In genomic region chr14:22391908-22392307, GRCh38 we compare ENCODE assay signal across 9 cellular contexts.
DNase-seq lines count a peak whose midpoint lies in the region; FAIRE-seq lines count a peak whose summit lies in the region.
"Had no signal": no experiment of that assay in that cellular context is flagged by ENCODE, and none has a peak within 500 bp of the region (broad histone marks: within the 10 kb centered on the region; RNA-seq: fewer than 3 reads in every experiment).

No MANE protein-coding gene starts in this region.

- H3K27ac Mint-ChIP-seq in T-helper 1 cell treated with Interleukin-12 subunit alpha and Interleukin-12 subunit beta and Interleukin-4 antibody, amounts not matched to agents 30 μg/mL and 1 μg/mL, for 36 hours, result peak overlapping the region; percentile 26

- DNase-seq in T-helper 1 cell, result no peak
- DNase-seq in KG1 (lab: John Stamatoyannopoulos, UW), result peak; percentile 22
- peak; percentile 80 for DNase-seq in SW480 (ENCODE audit: low spot score)
- DNase-seq in frontal cortex (ENCODE audit: low spot score in 2 of 2), result peak; percentile 34 to 58
- peak; percentile 63 for DNase-seq in non-pigmented ciliary epithelial cell (ENCODE audit: low read depth)
- no peak for DNase-seq in posterior vena cava (ENCODE audit: low spot score)
- DNase-seq in stimulated activated CD4-positive, alpha-beta T cell treated with anti-CD3 and anti-CD28 coated beads, Interleukin-4, amount 100 ng/mL, for 1 hour, result no peak

- FAIRE-seq in frontal cortex (lab: Jason Lieb, UNC), result no peak

- intact Hi-C loops in posterior vena cava (cut with DNase I), result loop anchor here in 1 of 2 donors (10.0 kb wide), 1 partner anchor 163 kb away; no protein-coding TSS in a partner anchor

- no peaks in the 10 kb centered on the region for H3K9me3 Mint-ChIP-seq in T-helper 1 cell treated with Interleukin-12 subunit alpha and Interleukin-12 subunit beta and Interleukin-4 antibody, amounts not matched to agents 30 μg/mL and 1 μg/mL, for 36 hours
- H3K9me3 Mint-ChIP-seq: central memory CD8-positive, alpha-beta T cell had no signal

- H3K4me3 Mint-ChIP-seq in T-helper 1 cell treated with Interleukin-12 subunit alpha and Interleukin-12 subunit beta and Interleukin-4 antibody, amounts not matched to agents 30 μg/mL and 1 μg/mL, for 36 hours, result no peak overlapping the region
- H3K4me3 Mint-ChIP-seq: central memory CD8-positive, alpha-beta T cell had no signal

- no peaks in the 10 kb centered on the region for H3K4me1 Mint-ChIP-seq in T-helper 1 cell treated with Interleukin-12 subunit alpha and Interleukin-12 subunit beta and Interleukin-4 antibody, amounts not matched to agents 30 μg/mL and 1 μg/mL, for 36 hours (ENCODE audit: low read depth)
- H3K4me1 Mint-ChIP-seq: central memory CD8-positive, alpha-beta T cell had no signal

- H3K36me3 Mint-ChIP-seq in T-helper 1 cell treated with Interleukin-12 subunit alpha and Interleukin-12 subunit beta and Interleukin-4 antibody, amounts not matched to agents 30 μg/mL and 1 μg/mL, for 36 hours (ENCODE audit: low read depth), result no peaks in the 10 kb centered on the region

- no peaks in the 10 kb centered on the region for H3K27me3 Mint-ChIP-seq in T-helper 1 cell treated with Interleukin-12 subunit alpha and Interleukin-12 subunit beta and Interleukin-4 antibody, amounts not matched to agents 30 μg/mL and 1 μg/mL, for 36 hours (ENCODE audit: low read depth)
- H3K27me3 Mint-ChIP-seq: central memory CD8-positive, alpha-beta T cell had no signal

Comparison
In these comparisons a context has a peak if more than half of its experiments do, and no peak if none do; other contexts are left out.
1. DNase-seq: peak in KG1 (single experiment), SW480 (single experiment), frontal cortex (2 of 2) and non-pigmented ciliary epithelial cell (single experiment); none in T-helper 1 cell (0 of 5), posterior vena cava (single experiment) and stimulated activated CD4-positive, alpha-beta T cell treated with anti-CD3 and anti-CD28 coated beads, Interleukin-4, amount 100 ng/mL, for 1 hour (single experiment).